8 cellular contexts compared by ENCODE assay signal in the genomic region with DNA sequence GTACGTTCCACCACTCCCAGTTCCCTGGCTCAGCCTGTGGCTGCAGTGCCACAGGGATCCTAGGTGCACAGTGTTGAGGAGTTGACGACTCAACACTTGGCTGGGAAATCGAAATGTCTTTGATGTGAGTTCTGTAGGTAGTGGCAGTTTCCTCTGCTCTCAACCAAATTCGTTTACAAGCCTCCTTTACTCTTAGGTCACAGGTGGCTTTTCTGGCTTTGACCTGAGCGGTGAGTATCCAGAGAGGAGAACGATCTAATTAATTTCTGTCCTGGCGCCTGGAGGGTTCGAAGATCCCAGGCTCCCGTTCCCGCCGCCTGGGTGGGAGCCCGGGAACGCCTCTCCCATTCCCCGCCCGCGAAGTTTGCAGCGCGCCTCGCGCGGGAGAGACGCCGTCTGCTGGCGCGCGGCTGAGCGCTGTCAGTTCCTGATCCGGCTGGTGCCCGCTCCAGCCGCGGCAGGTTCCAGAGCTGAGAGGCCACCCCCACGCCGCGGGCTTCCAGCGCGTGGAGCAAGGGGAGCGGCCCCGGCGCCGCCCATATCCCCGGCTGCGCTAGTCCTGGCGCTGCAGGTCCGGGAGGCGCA. TPM values are rescaled to one million over a fixed set of nuclear protein-coding genes. Genes with fewer than 3 reads are reported as not detected.
A peak's percentile ranks its signal among the peaks of the same experiment; 100 is the strongest.
DNase-seq lines count a peak whose midpoint lies in the region; ATAC-seq and TF ChIP-seq lines count a peak whose summit lies in the region.

Gene LAMA3 (plus strand): TSS at position 423 of the 585 bp plus-strand sequence. CDS start 231 bp downstream, outside the sequence.

- no peaks in the 10 kb centered on the region for H3K36me3 ChIP-seq in naive thymus-derived CD4-positive, alpha-beta T cell (ENCODE audit: control insufficient read depth in 2 of 3, insufficient read depth in 3 of 3, low read length in 3 of 3)

- peaks cover 5 to 14% (median 8%) of the 10 kb centered on the region in 7 donors for H3K4me1 Mint-ChIP-seq in naive thymus-derived CD4-positive, alpha-beta T cell

- H3K27me3 ChIP-seq in naive thymus-derived CD4-positive, alpha-beta T cell (ENCODE audit: control insufficient read depth in 2 of 2, insufficient read depth in 2 of 2, low read length in 2 of 2) = peaks cover 10 to 11% of the 10 kb centered on the region in 2 donors

- H3K4me3 ChIP-seq in fibroblast of mammary gland (ENCODE audit: control insufficient read depth, low read depth, low read length) = peak within 1 kb of the TSS; percentile 42
- H3K4me3 ChIP-seq in naive thymus-derived CD4-positive, alpha-beta T cell (ENCODE audit: low read length) = peak within 1 kb of the TSS; percentile 45

- peak within 1 kb of the TSS in 1 of 9 donors; percentile 28 for H3K27ac Mint-ChIP-seq in naive thymus-derived CD4-positive, alpha-beta T cell

- H3K36me3 Mint-ChIP-seq in naive thymus-derived CD4-positive, alpha-beta T cell = no peaks in the 10 kb centered on the region

- peak; percentile 80 for ATAC-seq in naive thymus-derived CD4-positive, alpha-beta T cell
- ATAC-seq in GM18870 (IDR thresholded peaks at IDR 0.05; ENCODE audit: unreplicated experiment) = no peak

- H3K9me3 ChIP-seq in naive thymus-derived CD4-positive, alpha-beta T cell (ENCODE audit: control insufficient read depth in 2 of 3, low read length in 3 of 3) = no peaks in the 10 kb centered on the region

- no peak within 1 kb of the TSS for H3K27ac ChIP-seq in naive thymus-derived CD4-positive, alpha-beta T cell (ENCODE audit: low read depth, low read length)

- CTCF ChIA-PET in naive thymus-derived CD4-positive, alpha-beta T cell (lab: Charles Lee) = no interaction called here

- H3K9me3 Mint-ChIP-seq in naive thymus-derived CD4-positive, alpha-beta T cell = peaks cover 0 to 2% (median 0%) of the 10 kb centered on the region in 11 donors

- peak; percentile 15 for DNase-seq in activated gamma-delta T cell (lab: John Stamatoyannopoulos, UW)
- DNase-seq in activated gamma-delta T cell treated with Interleukin-2 at 50 U/mL for 16 hours = no peak
- DNase-seq in NCI-H2171 (lab: John Stamatoyannopoulos, UW) = peak; percentile 38
- peak; percentile 2 for DNase-seq in activated T-cell treated with anti-CD3 and anti-CD28 coated beads for 4 hours
- DNase-seq in fibroblast of mammary gland (ENCODE audit: low read depth) = peak; percentile 30
- DNase-seq in naive thymus-derived CD4-positive, alpha-beta T cell = peak in 8 of 9 donors; percentile 11 to 50 (median 39)
- DNase-seq in ureter (ENCODE audit: low spot score) = peak; percentile 62

- intact Hi-C loops in naive thymus-derived CD4-positive, alpha-beta T cell (cut with micrococcal nuclease) = loop anchor here (1.0 to 5.0 kb wide), 2 partner anchors 67 kb away; no protein-coding TSS in a partner anchor

- no peak for TF ChIP-seq CTCF in fibroblast of mammary gland (conservative IDR thresholded peaks at IDR 0.05; ENCODE audit: control insufficient read depth, insufficient read depth, low read depth, low read length)

- H3K27me3 Mint-ChIP-seq in naive thymus-derived CD4-positive, alpha-beta T cell = peaks cover 40 to 68% (median 47%) of the 10 kb centered on the region in 5 donors

- POLR2A ChIA-PET in naive thymus-derived CD4-positive, alpha-beta T cell (lab: Charles Lee) = interaction anchor here (0.6 kb wide), 1 partner anchor 50 kb away, joined by 4 read pairs; no protein-coding TSS in a partner anchor

- H3K4me3 Mint-ChIP-seq in naive thymus-derived CD4-positive, alpha-beta T cell = peak within 1 kb of the TSS; percentile 69 to 87 (median 80)

- peaks cover 9 to 18% of the 10 kb centered on the region in 2 donors for H3K4me1 ChIP-seq in naive thymus-derived CD4-positive, alpha-beta T cell (ENCODE audit: control insufficient read depth in 2 of 2, insufficient read depth in 2 of 2, low read length in 2 of 2)

RNA-seq across cellular contexts. Expression of gene LAMA3, which starts in this region (rescaled TPM):
- under 1 TPM in 1 of 5 experiments, not detected in 4; 0.22 TPM for total RNA-seq in naive thymus-derived CD4-positive, alpha-beta T cell
- polyA plus RNA-seq in naive thymus-derived CD4-positive, alpha-beta T cell = not detected
- 28.7 TPM for total RNA-seq in ureter

Comparison
In these comparisons a context has a peak if more than half of its experiments do, and no peak if none do; other contexts are left out.
1. RNA of gene LAMA3 (total RNA-seq): 28.7 TPM in ureter (single experiment); 0.22 TPM in naive thymus-derived CD4-positive, alpha-beta T cell; every median in the first group is over 10 times any median in the second.
2. Peak in DNase-seq, ATAC-seq and H3K4me3 ChIP-seq in naive thymus-derived CD4-positive, alpha-beta T cell; RNA of the gene not detected or under 1 TPM.